ENCODE assay signal across 12 cellular contexts in genomic region chr13:33537691-33538090, GRCh38.
DNase-seq lines count a peak whose midpoint lies in the region; ATAC-seq and TF ChIP-seq lines count a peak whose summit lies in the region.
"Had no signal": no experiment of that assay in that cellular context is flagged by ENCODE, and none has a peak within 500 bp of the region (broad histone marks: within the 10 kb centered on the region; RNA-seq: fewer than 3 reads in every experiment).

No MANE protein-coding gene starts in this region.

- H3K9ac ChIP-seq in muscle layer of colon (ENCODE audit: low read length): no peak overlapping the region

- H3K9me3 ChIP-seq in right atrium auricular region: no peaks in the 10 kb centered on the region
- no peaks in the 10 kb centered on the region for H3K9me3 ChIP-seq in muscle layer of colon (ENCODE audit: low read length)
- H3K9me3 ChIP-seq in uterus: no peaks in the 10 kb centered on the region

- H3K27me3 ChIP-seq in right atrium auricular region (no peaks in the 10 kb centered on the region), muscle layer of colon (ENCODE audit: control insufficient read depth in 1 of 2, insufficient read depth in 2 of 2, low read length in 2 of 2) (no peaks in the 10 kb centered on the region), uterus (no peaks in the 10 kb centered on the region)

- intact Hi-C loops in left ventricle myocardium superior (cut with micrococcal nuclease): no loop called here
- intact Hi-C loops in uterus (cut with DNase I; ENCODE audit: low total_unique reads): no loop called here

- H3K9me3 Mint-ChIP-seq in brain: no peaks in the 10 kb centered on the region

- H3K4me1 ChIP-seq in right atrium auricular region (peaks cover 0 to 23% of the 10 kb centered on the region in 2 donors), muscle layer of colon (ENCODE audit: insufficient read depth, low read length) (peaks cover 59% of the 10 kb centered on the region), uterus (peaks cover 0 to 6% of the 10 kb centered on the region in 2 donors)

- no peaks in the 10 kb centered on the region for H3K36me3 Mint-ChIP-seq in brain

- H3K4me3 Mint-ChIP-seq in brain: peak overlapping the region in 1 of 5 experiments; percentile 44

- peaks cover 5% of the 10 kb centered on the region for H3K27me3 Mint-ChIP-seq in brain

- peaks cover 52% of the 10 kb centered on the region for H3K4me1 Mint-ChIP-seq in brain

- H3K27ac Mint-ChIP-seq in brain: peak overlapping the region in 4 of 5 experiments; percentile 20 to 88 (median 58)

- TF ChIP-seq CTCF in right atrium auricular region (IDR thresholded peaks at IDR 0.05) (no peak), brain (conservative IDR thresholded peaks at IDR 0.05) (no peak), uterus (IDR thresholded peaks at IDR 0.05) (no peak)

- ATAC-seq in left ventricle myocardium superior (no peak), HG02938 (IDR thresholded peaks at IDR 0.05; ENCODE audit: unreplicated experiment) (no peak)
- ATAC-seq: left cardiac atrium had no signal

- no peak overlapping the region for H3K4me3 ChIP-seq in right atrium auricular region
- peak overlapping the region in 1 of 2 donors; percentile 30 for H3K4me3 ChIP-seq in muscle layer of colon (ENCODE audit: low read depth in 1 of 2, low read length in 2 of 2)
- H3K4me3 ChIP-seq in uterus: peak overlapping the region in 1 of 2 donors; percentile 3
- H3K4me3 ChIP-seq: skin epidermis had no signal

- DNase-seq in right atrium auricular region (ENCODE audit: low spot score) (no peak), left ventricle myocardium superior (no peak), uterus (no peak), NCI-H1694 (lab: John Stamatoyannopoulos, UW) (no peak), OCI-M1 (lab: John Stamatoyannopoulos, UW) (no peak)
- DNase-seq: activated naive CD4-positive, alpha-beta T cell treated with Interleukin-2 at 50 U/mL for 16 hours; left cardiac atrium had no signal

- H3K36me3 ChIP-seq in right atrium auricular region: no peaks in the 10 kb centered on the region
- H3K36me3 ChIP-seq in muscle layer of colon (ENCODE audit: insufficient read depth, low read length): no peaks in the 10 kb centered on the region
- H3K36me3 ChIP-seq in uterus: no peaks in the 10 kb centered on the region

- no peak for TF ChIP-seq POLR2A in uterus (IDR thresholded peaks at IDR 0.05)

- H3K27ac ChIP-seq in right atrium auricular region (peak overlapping the region; percentile 19 to 23), muscle layer of colon (ENCODE audit: low read depth, low read length) (peak overlapping the region; percentile 80), uterus (peak overlapping the region; percentile 76 to 97)
- H3K27ac ChIP-seq: epithelial cell of prostate had no signal

Comparison
In these comparisons a context has a peak if more than half of its experiments do, and no peak if none do; other contexts are left out.
1. H3K27ac ChIP-seq: peak in every context shown above with its lines; median percentile 86 in uterus; 80 in muscle layer of colon; 21 in right atrium auricular region.